Comparison of ENCODE assay signal across 11 cellular contexts in the genomic region with DNA sequence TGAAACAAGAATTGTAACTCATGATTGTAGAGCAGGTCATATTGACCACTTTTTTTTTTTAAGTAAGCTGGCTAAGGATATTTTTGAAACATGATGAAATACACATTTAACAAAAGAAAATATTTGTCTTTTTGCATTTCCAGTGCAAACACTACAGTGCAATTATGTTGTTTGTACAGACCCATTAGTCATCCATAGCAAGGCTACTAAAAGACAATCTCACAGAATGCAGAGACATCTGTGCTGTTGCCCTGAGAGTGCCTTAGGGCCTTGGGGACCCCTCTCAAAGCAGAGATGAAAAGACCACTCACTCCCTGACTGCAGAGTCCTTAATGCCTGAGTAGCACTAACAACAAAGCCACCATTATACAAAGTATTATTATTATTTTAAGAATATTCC.
DNase-seq lines count a peak whose midpoint lies in the region.
"Had no signal": no experiment of that assay in that cellular context is flagged by ENCODE, and none has a peak within 500 bp of the region (broad histone marks: within the 10 kb centered on the region; RNA-seq: fewer than 3 reads in every experiment).

No MANE protein-coding gene starts in this region.

- H3K27me3 ChIP-seq in adipocyte (replicated peaks; ENCODE audit: control insufficient read depth, insufficient read depth, low read length): no peaks in the 10 kb centered on the region
- H3K27me3 ChIP-seq in skeletal muscle satellite cell (ENCODE audit: control insufficient read depth, insufficient read depth, low read length): no peaks in the 10 kb centered on the region
- H3K27me3 ChIP-seq: gastroesophageal sphincter had no signal

- peaks cover 8% of the 10 kb centered on the region for H3K36me3 ChIP-seq in adipocyte (ENCODE audit: control insufficient read depth, insufficient read depth, low read length, severe bottlenecking)
- no peaks in the 10 kb centered on the region for H3K36me3 ChIP-seq in skeletal muscle satellite cell (ENCODE audit: insufficient read depth, low read length)
- H3K36me3 ChIP-seq: gastroesophageal sphincter had no signal

- DNase-seq in NCI-H510A treated with DMSO at 0.1 percent for 48 hours (lab: John Stamatoyannopoulos, UW): peak; percentile 13
- no peak for DNase-seq in NCI-H510A (lab: John Stamatoyannopoulos, UW)
- peak; percentile 33 for DNase-seq in NCI-H2171 (lab: John Stamatoyannopoulos, UW)
- DNase-seq in adipocyte (ENCODE audit: low read depth): peak; percentile 4
- no peak for DNase-seq in hepatic stellate cell (ENCODE audit: low spot score)
- no peak for DNase-seq in RPMI8226
- DNase-seq in amniotic stem cell (lab: John Stamatoyannopoulos, UW): no peak
- DNase-seq: activated CD4-positive, alpha-beta T cell treated with anti-CD3 and anti-CD28 coated beads, Interleukin-2, amount 10 ng/mL, durations not matched to agents 24 days and 14 days; stimulated activated CD4-positive, alpha-beta T cell treated with anti-CD3 and anti-CD28 coated beads, Interleukin-12 subunit alpha, Interleukin-12 subunit beta, amount 100 ng/mL, for 4 hours had no signal

- H3K9ac ChIP-seq in adipocyte (ENCODE audit: low read length) (no peak overlapping the region), skeletal muscle satellite cell (ENCODE audit: low read depth, low read length) (no peak overlapping the region)

- H3K4me1 ChIP-seq in adipocyte (ENCODE audit: control insufficient read depth, insufficient read depth, low read length): peaks cover 32% of the 10 kb centered on the region
- H3K4me1 ChIP-seq in skeletal muscle satellite cell (ENCODE audit: control insufficient read depth, insufficient read depth, low read length): peaks cover 12% of the 10 kb centered on the region
- H3K4me1 ChIP-seq: gastroesophageal sphincter had no signal

- no peaks in the 10 kb centered on the region for H3K9me3 ChIP-seq in adipocyte (ENCODE audit: control insufficient read depth, low read length)
- no peaks in the 10 kb centered on the region for H3K9me3 ChIP-seq in skeletal muscle satellite cell (replicated peaks; ENCODE audit: low read length)
- H3K9me3 ChIP-seq: gastroesophageal sphincter had no signal

- peak overlapping the region; percentile 39 for H3K4me2 ChIP-seq in skeletal muscle satellite cell (ENCODE audit: low read length)

- no peak overlapping the region for H3K4me3 ChIP-seq in adipocyte (ENCODE audit: low read length)
- no peak overlapping the region for H3K4me3 ChIP-seq in skeletal muscle satellite cell (ENCODE audit: low read length)
- H3K4me3 ChIP-seq: gastroesophageal sphincter had no signal

Comparison
In these comparisons a context has a peak if more than half of its experiments do, and no peak if none do; other contexts are left out.
1. DNase-seq: peak in NCI-H510A treated with DMSO at 0.1 percent for 48 hours (single experiment), NCI-H2171 (single experiment) and adipocyte (single experiment); none in NCI-H510A (single experiment), hepatic stellate cell (single experiment), RPMI8226 (single experiment) and amniotic stem cell (single experiment).